ENCODE assay signal across 21 cellular contexts in the genomic region with DNA sequence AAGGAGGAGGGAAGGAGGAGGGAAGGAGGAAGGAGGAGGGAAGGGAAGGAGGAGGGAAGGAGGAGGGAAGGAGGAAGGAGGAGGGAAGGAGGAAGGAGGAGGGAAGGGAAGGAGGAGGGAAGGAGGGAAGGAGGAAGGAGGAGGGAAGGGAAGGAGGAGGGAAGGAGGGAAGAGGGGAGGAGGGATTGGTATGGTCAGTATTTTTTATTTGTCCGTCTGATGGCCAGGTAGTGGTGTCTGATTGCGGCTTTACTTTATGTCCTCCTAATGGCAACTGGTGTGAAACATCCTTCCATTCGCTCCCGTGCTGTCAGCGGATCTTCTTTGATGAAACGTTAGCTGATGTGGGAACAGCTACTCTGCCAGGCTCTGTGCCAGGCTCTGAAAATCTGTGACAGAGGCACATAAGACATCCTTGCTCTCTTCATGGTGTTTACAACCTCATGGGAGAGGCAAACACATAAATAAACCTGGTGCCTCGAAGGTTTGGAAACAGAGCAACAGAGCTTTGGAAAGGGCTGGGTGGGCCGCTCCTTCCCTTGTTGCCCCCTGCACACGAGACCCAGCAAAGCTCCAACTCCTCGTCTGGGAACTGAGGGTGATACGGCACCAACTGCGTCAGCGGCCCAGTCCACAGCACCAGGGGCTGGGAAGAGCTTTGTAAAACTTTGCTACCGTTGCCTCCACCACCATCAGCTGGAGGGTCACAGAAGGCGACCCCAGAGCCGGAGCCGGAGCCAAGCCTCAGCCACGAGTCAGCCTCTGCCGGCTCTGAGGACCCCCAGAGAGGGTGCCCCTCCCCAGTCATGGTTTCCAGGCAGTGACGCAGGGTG. TPM values are rescaled to one million over a fixed set of nuclear protein-coding genes. Genes with fewer than 3 reads are reported as not detected.
DNase-seq lines count a peak whose midpoint lies in the region; ATAC-seq, FAIRE-seq and TF ChIP-seq lines count a peak whose summit lies in the region.
"Had no signal": no experiment of that assay in that cellular context is flagged by ENCODE, and none has a peak within 500 bp of the region (broad histone marks: within the 10 kb centered on the region; RNA-seq: fewer than 3 reads in every experiment).

No MANE protein-coding gene starts in this region.

- peak; percentile 40 for FAIRE-seq in bronchial epithelial cell (lab: Jason Lieb, UNC)
- FAIRE-seq: G401.6, GM12892 had no signal

- H3K27me3 Mint-ChIP-seq in stimulated activated naive CD8-positive, alpha-beta T cell treated with anti-CD3 and anti-CD28 coated beads, Interleukin-15, amount 100 ng/mL, for 72 hours: no peaks in the 10 kb centered on the region
- H3K27me3 Mint-ChIP-seq: activated CD4-positive, alpha-beta T cell treated with anti-CD3 and anti-CD28 coated beads, Interleukin-2, amount 10 ng/mL, durations not matched to agents 24 days and 14 days; central memory CD8-positive, alpha-beta T cell had no signal

- TF ChIP-seq CTCF in bronchial epithelial cell (IDR thresholded peaks at IDR 0.05; ENCODE audit: insufficient read depth, low read length, severe bottlenecking) (no peak), stomach (IDR thresholded peaks at IDR 0.05) (no peak)

- no peaks in the 10 kb centered on the region for H3K36me3 ChIP-seq in bronchial epithelial cell (ENCODE audit: control insufficient read depth, insufficient read depth, low read length)
- H3K36me3 ChIP-seq in stomach: no peaks in the 10 kb centered on the region
- H3K36me3 ChIP-seq: ovary had no signal

- ATAC-seq in stimulated activated naive CD8-positive, alpha-beta T cell treated with anti-CD3 and anti-CD28 coated beads, Interleukin-15, amount 100 ng/mL, for 72 hours: peak; percentile 52
- ATAC-seq in stimulated activated naive CD8-positive, alpha-beta T cell treated with anti-CD3 and anti-CD28 coated beads, Interleukin-15, Interleukin-2, amounts not matched to agents 100 U/mL and 50 U/mL, for 24 hours: no peak

- no peaks in the 10 kb centered on the region for H3K4me1 Mint-ChIP-seq in stimulated activated naive CD8-positive, alpha-beta T cell treated with anti-CD3 and anti-CD28 coated beads, Interleukin-15, amount 100 ng/mL, for 72 hours
- H3K4me1 Mint-ChIP-seq: activated CD4-positive, alpha-beta T cell treated with anti-CD3 and anti-CD28 coated beads, Interleukin-2, amount 10 ng/mL, durations not matched to agents 24 days and 14 days; central memory CD8-positive, alpha-beta T cell had no signal

- no peak for DNase-seq in stimulated activated naive CD8-positive, alpha-beta T cell treated with anti-CD3 and anti-CD28 coated beads, Interleukin-15, amount 100 ng/mL, for 72 hours
- no peak for DNase-seq in stimulated activated naive CD8-positive, alpha-beta T cell treated with anti-CD3 and anti-CD28 coated beads, Interleukin-15, Interleukin-2, amounts not matched to agents 100 U/mL and 50 U/mL, for 24 hours
- DNase-seq in bronchial epithelial cell (ENCODE audit: low read depth) (no peak), posterior vena cava (ENCODE audit: low spot score) (peak; percentile 62), stomach (no peak), putamen (ENCODE audit: low spot score) (no peak), T1000 (lab: John Stamatoyannopoulos, UW) (no peak)
- no peak for DNase-seq in activated CD4-positive, alpha-beta T cell treated with anti-CD3 and anti-CD28 coated beads for 48 hours
- DNase-seq: activated CD4-positive, alpha-beta T cell treated with anti-CD3 and anti-CD28 coated beads, Interleukin-2, amount 10 ng/mL, durations not matched to agents 24 days and 14 days; activated T-cell treated with anti-CD3 and anti-CD28 coated beads for 4 hours; Calu3; endodermal cell; GM23248; NCI-H1436 treated with DMSO at 0.1 percent for 48 hours; stimulated activated CD4-positive, alpha-beta T cell treated with anti-CD3 and anti-CD28 coated beads, Interleukin-12 subunit alpha, Interleukin-12 subunit beta, amount 100 ng/mL, for 4 hours; stimulated activated naive CD4-positive, alpha-beta T cell treated with Interleukin-2 at 50 U/mL for 16 hours; T-helper 9 cell had no signal

- peaks cover 0 to 8% (median 7%) of the 10 kb centered on the region in 4 donors for H3K9me3 ChIP-seq in stomach
- H3K9me3 ChIP-seq: ovary had no signal

- intact Hi-C loops in posterior vena cava (cut with DNase I): loop anchor here in 1 of 2 donors (10.0 kb wide), 1 partner anchor 1405 kb away; no protein-coding TSS in a partner anchor
- intact Hi-C loops in stomach (cut with DNase I; ENCODE audit: low total_unique reads): no loop called here

- H3K4me1 ChIP-seq in stomach: peaks cover 0 to 11% (median 7%) of the 10 kb centered on the region in 4 donors

- no peak overlapping the region for H3K27ac ChIP-seq in stomach
- H3K27ac ChIP-seq: GM23248, ovary had no signal

- no peak overlapping the region for H3K27ac Mint-ChIP-seq in stimulated activated naive CD8-positive, alpha-beta T cell treated with anti-CD3 and anti-CD28 coated beads, Interleukin-15, amount 100 ng/mL, for 72 hours
- H3K27ac Mint-ChIP-seq: activated CD4-positive, alpha-beta T cell treated with anti-CD3 and anti-CD28 coated beads, Interleukin-2, amount 10 ng/mL, durations not matched to agents 24 days and 14 days; endodermal cell had no signal

- TF ChIP-seq POLR2A in stomach (IDR thresholded peaks at IDR 0.05): no peak

- H3K9me3 Mint-ChIP-seq in stimulated activated naive CD8-positive, alpha-beta T cell treated with anti-CD3 and anti-CD28 coated beads, Interleukin-15, amount 100 ng/mL, for 72 hours: peaks cover 13% of the 10 kb centered on the region in 2 donors

- H3K27me3 ChIP-seq in bronchial epithelial cell (ENCODE audit: control insufficient read depth, insufficient read depth, low read length) (no peaks in the 10 kb centered on the region), stomach (peaks cover 0 to 37% (median 13%) of the 10 kb centered on the region in 3 donors)
- H3K27me3 ChIP-seq: ovary had no signal

- WGBS in stomach, 5 donors: 67 to 88% (median 84%) methylated on average over 14 to 20 of the region's 20 CpGs

- TF ChIP-seq EP300 in stomach (IDR thresholded peaks at IDR 0.05): no peak

- H3K4me3 Mint-ChIP-seq in stimulated activated naive CD8-positive, alpha-beta T cell treated with anti-CD3 and anti-CD28 coated beads, Interleukin-15, amount 100 ng/mL, for 72 hours: no peak overlapping the region
- H3K4me3 Mint-ChIP-seq: activated CD4-positive, alpha-beta T cell treated with anti-CD3 and anti-CD28 coated beads, Interleukin-2, amount 10 ng/mL, durations not matched to agents 24 days and 14 days; central memory CD8-positive, alpha-beta T cell; endodermal cell had no signal

- H3K4me3 ChIP-seq in bronchial epithelial cell (ENCODE audit: low read depth, low read length) (no peak overlapping the region), stomach (no peak overlapping the region)
- H3K4me3 ChIP-seq: GM23248, ovary had no signal

RNA-seq across cellular contexts. Expression of gene PDGFA, which starts 40.3 kb away (rescaled TPM):
- 55.8 and 64.8 TPM in 2 replicates for total RNA-seq in bronchial epithelial cell
- total RNA-seq in posterior vena cava: 10 to 100 TPM; 54.1 to 63.1 TPM
- total RNA-seq in stomach: 10 to 100 TPM; 11.1 to 93.0 (median 55.9) TPM
- 10 to 100 TPM; 15.0 to 36.0 (median 25.3) TPM for polyA plus RNA-seq in stomach
